In the genomic region with DNA sequence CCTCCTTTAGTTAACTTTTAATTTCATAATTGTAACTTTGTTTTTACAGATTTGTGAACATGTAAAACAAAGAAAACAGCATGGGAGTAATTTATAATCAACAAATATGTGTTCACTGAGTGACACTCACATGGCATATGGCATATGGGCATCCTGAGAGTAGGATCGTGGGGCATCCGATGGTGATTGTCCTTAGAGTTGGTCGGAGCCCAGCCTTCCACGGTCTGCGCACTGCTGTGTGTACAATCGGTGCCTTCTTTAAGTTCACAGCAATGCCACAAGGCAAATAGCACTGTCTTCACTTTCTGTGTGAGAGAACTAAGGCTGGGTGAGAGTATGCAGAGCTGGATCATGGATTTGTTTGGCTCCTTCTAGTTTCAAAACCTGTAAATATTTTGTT, we compare ENCODE assay signal across 5 cellular contexts. TPM values are rescaled to one million over a fixed set of nuclear protein-coding genes. Genes with fewer than 3 reads are reported as not detected.
"Had no signal": no experiment of that assay in that cellular context is flagged by ENCODE, and none has a peak within 500 bp of the region (broad histone marks: within the 10 kb centered on the region; RNA-seq: fewer than 3 reads in every experiment).

No MANE protein-coding gene starts in this region.

RNA-seq across cellular contexts. Expression of a gene that starts 31.0 kb away (rescaled TPM):
- total RNA-seq: HepG2, HT-29, HT1080, IMR-90 had no signal
- polyA plus RNA-seq: HepG2, IgD-negative memory B cell, IMR-90 had no signal
